Comparison of ENCODE assay signal across 17 cellular contexts in genomic region chr3:147412491-147412916, GRCh38. TPM values are rescaled to one million over a fixed set of nuclear protein-coding genes. Genes with fewer than 3 reads are reported as not detected.
DNase-seq lines count a peak whose midpoint lies in the region; ATAC-seq, FAIRE-seq and TF ChIP-seq lines count a peak whose summit lies in the region.
"Had no signal": no experiment of that assay in that cellular context is flagged by ENCODE, and none has a peak within 500 bp of the region (broad histone marks: within the 10 kb centered on the region; RNA-seq: fewer than 3 reads in every experiment).

No MANE protein-coding gene starts in this region.

- in situ Hi-C loops in Panc1 (cut with HindIII; ENCODE audit: low pct_unique_long_range_greater_than_20kb, low sequenced_read_pairs): no loop called here

- no peak overlapping the region for H2AFZ ChIP-seq in endothelial cell of umbilical vein (ENCODE audit: low read depth, low read length)

- DNase-seq in activated CD4-positive, alpha-beta T cell treated with anti-CD3 and anti-CD28 coated beads, Interleukin-2, amount 10 ng/mL, durations not matched to agents 24 days and 14 days: peak; percentile 59
- DNase-seq in activated CD4-positive, alpha-beta T cell treated with anti-CD3 and anti-CD28 coated beads, Interleukin-2, amount 50 U/mL, for 1 hour: no peak
- DNase-seq in Panc1 (ENCODE audit: low read depth, low spot score) (no peak), endothelial cell of umbilical vein (ENCODE audit: low read depth, low spot score) (no peak), osteocyte (ENCODE audit: extremely low spot score, unreplicated experiment) (no peak), cortex of kidney (lab: John Stamatoyannopoulos, UW) (no peak), putamen (ENCODE audit: low spot score) (no peak)
- DNase-seq: 8988T, NCI-H1105, NCI-H510A had no signal

- H3K4me3 Mint-ChIP-seq in activated CD4-positive, alpha-beta T cell treated with anti-CD3 and anti-CD28 coated beads, Interleukin-2, amount 10 ng/mL, durations not matched to agents 24 days and 14 days: peak overlapping the region; percentile 21
- H3K4me3 Mint-ChIP-seq in osteocyte (ENCODE audit: unreplicated experiment): peak overlapping the region; percentile 85
- H3K4me3 Mint-ChIP-seq: mesothelial cell of epicardium had no signal

- H3K79me2 ChIP-seq in endothelial cell of umbilical vein (ENCODE audit: control insufficient read depth, insufficient read depth, low read length): no peaks in the 10 kb centered on the region

- POLR2A ChIA-PET in Panc1 (lab: Charles Lee) (no interaction called here), endothelial cell of umbilical vein (lab: Charles Lee) (no interaction called here)

- BruUV-seq in Panc1 (replicated peaks; lab: Mats Ljungman, UMichigan) (no TSS peak), endothelial cell of umbilical vein (replicated peaks; lab: Mats Ljungman, UMichigan) (no TSS peak)

- peak overlapping the region; percentile 66 for H3K27ac Mint-ChIP-seq in activated CD4-positive, alpha-beta T cell treated with anti-CD3 and anti-CD28 coated beads, Interleukin-2, amount 10 ng/mL, durations not matched to agents 24 days and 14 days
- peak overlapping the region; percentile 91 for H3K27ac Mint-ChIP-seq in osteocyte (ENCODE audit: unreplicated experiment)
- H3K27ac Mint-ChIP-seq: mesothelial cell of epicardium had no signal

- H3K9ac ChIP-seq in endothelial cell of umbilical vein (replicated peaks; ENCODE audit: extremely low read depth, insufficient read depth, low read length): no peak overlapping the region

- ATAC-seq in Panc1 (peak; percentile 50), HG02642 (IDR thresholded peaks at IDR 0.05; ENCODE audit: poor library complexity, unreplicated experiment) (no peak)
- ATAC-seq: GM12878, sciatic nerve had no signal

- H3K4me1 ChIP-seq in Panc1 (ENCODE audit: control insufficient read depth, insufficient read depth, low read length) (no peaks in the 10 kb centered on the region), endothelial cell of umbilical vein (ENCODE audit: control insufficient read depth, extremely low read depth, insufficient read depth, low read length) (peaks cover 6% of the 10 kb centered on the region)
- H3K4me1 ChIP-seq: HAP-1 had no signal

- no peak for TF ChIP-seq CTCF in Panc1 (IDR thresholded peaks at IDR 0.05)
- TF ChIP-seq CTCF in endothelial cell of umbilical vein (IDR thresholded peaks at IDR 0.05; ENCODE audit: extremely low read depth in 1 of 2, insufficient read depth in 1 of 2, low read depth in 1 of 2, low read length in 2 of 2): no peak
- TF ChIP-seq CTCF in osteocyte (IDR thresholded peaks at IDR 0.05): no peak

- peaks cover 29% of the 10 kb centered on the region for H3K9me3 Mint-ChIP-seq in activated CD4-positive, alpha-beta T cell treated with anti-CD3 and anti-CD28 coated beads, Interleukin-2, amount 10 ng/mL, durations not matched to agents 24 days and 14 days
- no peaks in the 10 kb centered on the region for H3K9me3 Mint-ChIP-seq in osteocyte (ENCODE audit: unreplicated experiment)
- H3K9me3 Mint-ChIP-seq: mesothelial cell of epicardium had no signal

- no peak overlapping the region; a peak in 1 of 4 replicates for H3K4me3 ChIP-seq in Panc1 (ENCODE audit: low read depth in 2 of 2, low read length in 2 of 2)
- no peak overlapping the region for H3K4me3 ChIP-seq in endothelial cell of umbilical vein (replicated peaks in 1 of 3; ENCODE audit: insufficient read depth in 1 of 3, low read depth in 1 of 3, low read length in 3 of 3)
- H3K4me3 ChIP-seq: HAP-1 had no signal

- CTCF ChIA-PET in Panc1 (lab: Charles Lee): interaction anchor here (0.6 kb wide), 1 partner anchor 33 kb away, joined by 4 read pairs; no protein-coding TSS in a partner anchor
- CTCF ChIA-PET in endothelial cell of umbilical vein (lab: Charles Lee): interaction anchor here (1.1 to 2.1 kb wide), 3 partner anchors 204 to 665 kb away, joined by 3 to 12 read pairs (median 4); no protein-coding TSS in a partner anchor

- H4K20me1 ChIP-seq in endothelial cell of umbilical vein (replicated peaks; ENCODE audit: control insufficient read depth, extremely low read depth, insufficient read depth, low read length): no peaks in the 10 kb centered on the region

- H3K4me1 Mint-ChIP-seq in activated CD4-positive, alpha-beta T cell treated with anti-CD3 and anti-CD28 coated beads, Interleukin-2, amount 10 ng/mL, durations not matched to agents 24 days and 14 days: peaks cover 19% of the 10 kb centered on the region
- H3K4me1 Mint-ChIP-seq in osteocyte (ENCODE audit: unreplicated experiment): peaks cover 43% of the 10 kb centered on the region

- no peak for TF ChIP-seq POLR2A in endothelial cell of umbilical vein (IDR thresholded peaks at IDR 0.05; ENCODE audit: low read depth, low read length)

- H3K36me3 Mint-ChIP-seq in activated CD4-positive, alpha-beta T cell treated with anti-CD3 and anti-CD28 coated beads, Interleukin-2, amount 10 ng/mL, durations not matched to agents 24 days and 14 days (ENCODE audit: low read depth): peaks cover 21% of the 10 kb centered on the region
- H3K36me3 Mint-ChIP-seq in osteocyte (ENCODE audit: unreplicated experiment): peaks cover 43% of the 10 kb centered on the region
- H3K36me3 Mint-ChIP-seq: mesothelial cell of epicardium had no signal

- FAIRE-seq in endothelial cell of umbilical vein (lab: Jason Lieb, UNC): no peak
- FAIRE-seq: GM12878, HTR-8/SVneo had no signal

- H3K27me3 ChIP-seq in Panc1 (ENCODE audit: control insufficient read depth, insufficient read depth, low read length): no peaks in the 10 kb centered on the region; the same call in none of the 2 replicates
- peaks cover 89 to 98% of the 10 kb centered on the region in 2 experiments for H3K27me3 ChIP-seq in endothelial cell of umbilical vein (ENCODE audit: control insufficient read depth in 2 of 2, insufficient read depth in 2 of 2, low read length in 2 of 2)

- no peak overlapping the region for H3K4me2 ChIP-seq in endothelial cell of umbilical vein (ENCODE audit: insufficient read depth, low read length)

- dilution Hi-C loops in endothelial cell of umbilical vein (cut with MboI; ENCODE audit: extremely low pct_ligation_motif_present, low sequenced_read_pairs): no loop called here

- H3K9me3 ChIP-seq in Panc1 (ENCODE audit: control insufficient read depth, insufficient read depth, low read depth, low read length): no peaks in the 10 kb centered on the region
- H3K9me3 ChIP-seq in endothelial cell of umbilical vein (replicated peaks; ENCODE audit: control insufficient read depth, insufficient read depth, low read length): no peaks in the 10 kb centered on the region
- H3K9me3 ChIP-seq: HAP-1, upper lobe of left lung had no signal

- H3K9me1 ChIP-seq in endothelial cell of umbilical vein (replicated peaks; ENCODE audit: control insufficient read depth, extremely low read depth, insufficient read depth, low read length): no peaks in the 10 kb centered on the region

- H3K27ac ChIP-seq in Panc1 (ENCODE audit: low read length): no peak overlapping the region
- no peak overlapping the region for H3K27ac ChIP-seq in endothelial cell of umbilical vein (ENCODE audit: insufficient read depth, low read depth, low read length)
- H3K27ac ChIP-seq: upper lobe of left lung had no signal

- no peaks in the 10 kb centered on the region for H3K36me3 ChIP-seq in Panc1 (ENCODE audit: control insufficient read depth, insufficient read depth, low read length)
- H3K36me3 ChIP-seq in endothelial cell of umbilical vein (ENCODE audit: control insufficient read depth in 2 of 2, extremely low read depth in 1 of 2, insufficient read depth in 2 of 2, low read length in 2 of 2): no peaks in the 10 kb centered on the region
- H3K36me3 ChIP-seq: HAP-1, upper lobe of left lung had no signal

- intact Hi-C loops in activated CD4-positive, alpha-beta T cell treated with anti-CD3 and anti-CD28 coated beads, Interleukin-2, amount 10 ng/mL, durations not matched to agents 24 days and 14 days (cut with micrococcal nuclease): loop anchor here (2.0 kb wide), 2 partner anchors 16 to 52 kb away; no protein-coding TSS in a partner anchor
- intact Hi-C loops in Panc1 (cut with micrococcal nuclease; ENCODE audit: unreplicated experiment): no loop called here
- intact Hi-C loops in endothelial cell of umbilical vein (cut with micrococcal nuclease): loop anchor here (2.0 to 10.0 kb wide), 4 partner anchors 288 to 665 kb away; no protein-coding TSS in a partner anchor

- H3K27me3 Mint-ChIP-seq in activated CD4-positive, alpha-beta T cell treated with anti-CD3 and anti-CD28 coated beads, Interleukin-2, amount 10 ng/mL, durations not matched to agents 24 days and 14 days: peaks cover 67% of the 10 kb centered on the region
- no peaks in the 10 kb centered on the region for H3K27me3 Mint-ChIP-seq in osteocyte (ENCODE audit: unreplicated experiment)

TF ChIP-seq in endothelial cell of umbilical vein, 7 proteins besides CTCF, POLR2A, EP300 and RAD21 (continues in another document):
- TF ChIP-seq EZH2 (IDR thresholded peaks at IDR 0.05; ENCODE audit: borderline replicate concordance, low read depth, low read length, severe bottlenecking): peak; percentile 89

RNA-seq across cellular contexts. Expression of gene ZIC1, which starts 3.3 kb away (rescaled TPM):
- total RNA-seq in activated CD4-positive, alpha-beta T cell treated with anti-CD3 and anti-CD28 coated beads, Interleukin-2, amount 10 ng/mL, durations not matched to agents 24 days and 14 days: not detected in 2 replicates
- total RNA-seq in Panc1 (2021; ENCODE audit: unreplicated experiment) (0.36 TPM), endothelial cell of umbilical vein (not detected in 2 replicates), osteocyte (89.9 and 96.9 TPM in 2 replicates)
- not detected for polyA plus RNA-seq in Panc1 (2012; ENCODE audit: insufficient read length)
- polyA plus RNA-seq in endothelial cell of umbilical vein: not detected in 2 replicates
- polyA plus RNA-seq in endothelial cell of umbilical vein (2011; cell fraction: cytosol; rRNA removed): not detected in 2 replicates
- polyA plus RNA-seq in endothelial cell of umbilical vein (2011; cell fraction: nucleus; rRNA removed): not detected in 2 replicates
- polyA plus RNA-seq in endothelial cell of umbilical vein (2012): not detected in 2 replicates
- not detected in 2 replicates for polyA minus RNA-seq in endothelial cell of umbilical vein
- not detected for polyA minus RNA-seq in endothelial cell of umbilical vein (2011; cell fraction: cytosol; rRNA and poly(A)+ RNA removed)
- polyA minus RNA-seq in endothelial cell of umbilical vein (2011; cell fraction: nucleus; rRNA and poly(A)+ RNA removed): not detected in 2 replicates
- total RNA-seq: GM12878, upper lobe of left lung had no signal
- polyA plus RNA-seq: GM12878 had no signal

RNA-seq across cellular contexts. Expression of gene ZIC4, which starts 6.2 kb away (rescaled TPM):
- not detected in 2 replicates for total RNA-seq in activated CD4-positive, alpha-beta T cell treated with anti-CD3 and anti-CD28 coated beads, Interleukin-2, amount 10 ng/mL, durations not matched to agents 24 days and 14 days
- total RNA-seq in Panc1 (2021; ENCODE audit: unreplicated experiment) (not detected), endothelial cell of umbilical vein (not detected in 2 replicates), osteocyte (8.6 and 8.8 TPM in 2 replicates)
- 0.23 TPM for polyA plus RNA-seq in Panc1 (2012; ENCODE audit: insufficient read length)
- not detected in 2 replicates for polyA plus RNA-seq in endothelial cell of umbilical vein
- not detected in 2 replicates for polyA plus RNA-seq in endothelial cell of umbilical vein (2011; cell fraction: cytosol; rRNA removed)
- not detected in 2 replicates for polyA plus RNA-seq in endothelial cell of umbilical vein (2011; cell fraction: nucleus; rRNA removed)
- not detected in 2 replicates for polyA plus RNA-seq in endothelial cell of umbilical vein (2012)
- not detected in 2 replicates for polyA minus RNA-seq in endothelial cell of umbilical vein
- polyA minus RNA-seq in endothelial cell of umbilical vein (2011; cell fraction: cytosol; rRNA and poly(A)+ RNA removed): not detected
- not detected in 2 replicates for polyA minus RNA-seq in endothelial cell of umbilical vein (2011; cell fraction: nucleus; rRNA and poly(A)+ RNA removed)
- total RNA-seq: GM12878, mesothelial cell of epicardium, upper lobe of left lung had no signal
- polyA plus RNA-seq: GM12878 had no signal

Comparison
In these comparisons a context has a peak if more than half of its experiments do, and no peak if none do; other contexts are left out.
1. RNA of gene ZIC1, which starts 3.3 kb away (total RNA-seq): 89.9 to 96.9 TPM in osteocyte; 0.36 TPM in Panc1 (single experiment), not detected in activated CD4-positive, alpha-beta T cell treated with anti-CD3 and anti-CD28 coated beads, Interleukin-2, amount 10 ng/mL, durations not matched to agents 24 days and 14 days and not detected in endothelial cell of umbilical vein; every median in the first group is over 10 times any median in the second.